ENCODE assay signal across 27 cellular contexts in the genomic region with DNA sequence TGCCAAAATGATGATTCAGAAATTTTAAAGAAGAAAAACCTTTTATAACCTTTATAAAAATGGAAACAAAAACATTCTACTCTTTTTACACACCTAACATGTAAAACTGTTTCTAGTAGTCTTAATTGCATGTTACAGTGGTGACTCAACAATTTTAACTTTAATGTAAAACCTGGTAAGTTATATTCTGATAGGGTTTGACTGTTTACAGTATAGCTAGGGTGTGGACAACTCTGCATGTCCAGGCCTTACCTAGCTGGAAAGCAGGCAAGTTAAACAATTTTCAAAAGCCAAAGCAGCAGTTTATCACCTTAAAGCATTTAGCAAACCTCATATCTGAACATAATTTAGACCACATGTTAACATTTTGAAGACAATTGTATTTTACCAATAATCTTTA.
DNase-seq lines count a peak whose midpoint lies in the region; ATAC-seq, FAIRE-seq and TF ChIP-seq lines count a peak whose summit lies in the region.
"Had no signal": no experiment of that assay in that cellular context is flagged by ENCODE, and none has a peak within 500 bp of the region (broad histone marks: within the 10 kb centered on the region; RNA-seq: fewer than 3 reads in every experiment).

No MANE protein-coding gene starts in this region.

- no peak overlapping the region for H3K27ac ChIP-seq in endodermal cell (ENCODE audit: low read depth, low read length)
- H3K27ac ChIP-seq: BLaER1 had no signal

- DNase-seq in bronchial epithelial cell (ENCODE audit: low read depth) (peak; percentile 62), endodermal cell (no peak)
- no peak for DNase-seq in stimulated activated naive CD4-positive, alpha-beta T cell treated with Interleukin-2 at 50 U/mL for 16 hours (lab: John Stamatoyannopoulos, UW)
- DNase-seq in activated CD8-positive, alpha-beta memory T cell treated with anti-CD3 and anti-CD28 coated beads, Interleukin-2, amount 50 U/mL, for 48 hours: no peak
- DNase-seq: 8988T; ACHN; BE2C; C1 segment of cervical spinal cord; CD4-positive, alpha-beta memory T cell; CD4-positive, CD25-positive, alpha-beta regulatory T cell; CD8-positive, alpha-beta memory T cell; COR-L47; DMS 273 treated with DMSO at 0.1 percent for 48 hours; DMS153; DMS53; DMS79; DND-41; EL; GDM1 had no signal

- peak; percentile 65 for ATAC-seq in esophagus mucosa
- ATAC-seq: GM12878 had no signal

- peaks cover 37% of the 10 kb centered on the region for H3K4me1 Mint-ChIP-seq in endodermal cell
- H3K4me1 Mint-ChIP-seq: CD14-positive monocyte; CD4-positive, alpha-beta memory T cell; CD4-positive, CD25-positive, alpha-beta regulatory T cell; CD8-positive, alpha-beta memory T cell had no signal

- no peak overlapping the region for H3K4me3 ChIP-seq in bronchial epithelial cell (ENCODE audit: low read depth, low read length)
- no peak overlapping the region for H3K4me3 ChIP-seq in endodermal cell (ENCODE audit: low read length)
- H3K4me3 ChIP-seq: BLaER1, GM12878 had no signal

- H3K27me3 ChIP-seq in bronchial epithelial cell (ENCODE audit: control insufficient read depth, insufficient read depth, low read length) (no peaks in the 10 kb centered on the region), endodermal cell (ENCODE audit: control insufficient read depth, insufficient read depth, low read length, poor library complexity, severe bottlenecking) (no peaks in the 10 kb centered on the region)
- H3K27me3 ChIP-seq: BE2C, BLaER1 had no signal

- no peak overlapping the region for H3K4me3 Mint-ChIP-seq in endodermal cell
- H3K4me3 Mint-ChIP-seq: CD14-positive monocyte; CD4-positive, alpha-beta memory T cell; CD4-positive, CD25-positive, alpha-beta regulatory T cell; CD8-positive, alpha-beta memory T cell had no signal

- TF ChIP-seq CTCF in bronchial epithelial cell (IDR thresholded peaks at IDR 0.05; ENCODE audit: insufficient read depth, low read length, severe bottlenecking) (no peak), endodermal cell (conservative IDR thresholded peaks at IDR 0.05) (no peak)

- H3K36me3 ChIP-seq in bronchial epithelial cell (ENCODE audit: control insufficient read depth, insufficient read depth, low read length) (no peaks in the 10 kb centered on the region), endodermal cell (ENCODE audit: control insufficient read depth, insufficient read depth, low read length) (no peaks in the 10 kb centered on the region)
- H3K36me3 ChIP-seq: BE2C, BLaER1 had no signal

- H3K36me3 Mint-ChIP-seq in endodermal cell (ENCODE audit: low read depth): peaks cover 8% of the 10 kb centered on the region
- H3K36me3 Mint-ChIP-seq: CD14-positive monocyte; CD4-positive, alpha-beta memory T cell; CD4-positive, CD25-positive, alpha-beta regulatory T cell; CD8-positive, alpha-beta memory T cell had no signal

- no peak overlapping the region for H3K27ac Mint-ChIP-seq in endodermal cell
- H3K27ac Mint-ChIP-seq: CD14-positive monocyte; CD4-positive, alpha-beta memory T cell; CD4-positive, CD25-positive, alpha-beta regulatory T cell; CD8-positive, alpha-beta memory T cell had no signal

- peaks cover 32% of the 10 kb centered on the region for H3K9me3 ChIP-seq in endodermal cell (ENCODE audit: control insufficient read depth, low read length)
- H3K9me3 ChIP-seq: BE2C, BLaER1 had no signal

- H3K27me3 Mint-ChIP-seq in endodermal cell (ENCODE audit: insufficient read depth): no peaks in the 10 kb centered on the region
- H3K27me3 Mint-ChIP-seq: CD4-positive, alpha-beta memory T cell; CD4-positive, CD25-positive, alpha-beta regulatory T cell; CD8-positive, alpha-beta memory T cell had no signal

- FAIRE-seq in bronchial epithelial cell (lab: Jason Lieb, UNC): no peak
- FAIRE-seq in colon (lab: Jason Lieb, UNC): peak; percentile 18
- FAIRE-seq: A204.1, GM12878, GM12892, GM18507 had no signal

- H3K9ac ChIP-seq in endodermal cell (ENCODE audit: extremely low read depth, low read length, poor library complexity, severe bottlenecking): no peak overlapping the region
- H3K9ac ChIP-seq: BLaER1 had no signal

- peaks cover 14% of the 10 kb centered on the region for H3K9me3 Mint-ChIP-seq in endodermal cell

- H3K4me1 ChIP-seq in endodermal cell (ENCODE audit: control insufficient read depth, insufficient read depth, low read length): peaks cover 5% of the 10 kb centered on the region
- H3K4me1 ChIP-seq: BE2C had no signal
